ENCODE assay signal across 15 cellular contexts in the genomic region with DNA sequence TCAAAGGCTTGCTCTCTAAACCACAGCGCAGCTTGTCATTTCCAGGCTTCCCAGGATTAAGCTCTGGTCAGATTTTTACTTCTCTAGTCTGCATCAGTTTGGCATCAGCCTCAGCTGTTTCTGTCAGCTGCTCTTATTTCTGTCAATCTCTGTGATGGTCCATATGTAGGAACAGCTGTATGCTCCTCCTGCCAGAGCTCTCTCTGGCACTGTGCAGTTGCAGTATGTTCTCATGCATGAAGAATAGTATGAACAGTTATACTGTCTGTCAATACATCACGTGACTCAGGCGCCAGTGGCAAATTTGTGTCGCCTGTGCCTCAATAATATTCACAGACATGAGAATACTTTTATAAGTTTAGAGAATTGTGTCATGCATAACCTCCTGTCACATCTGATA. TPM values are rescaled to one million over a fixed set of nuclear protein-coding genes. Genes with fewer than 3 reads are reported as not detected.
DNase-seq lines count a peak whose midpoint lies in the region; ATAC-seq, FAIRE-seq and TF ChIP-seq lines count a peak whose summit lies in the region.
"Had no signal": no experiment of that assay in that cellular context is flagged by ENCODE, and none has a peak within 500 bp of the region (broad histone marks: within the 10 kb centered on the region; RNA-seq: fewer than 3 reads in every experiment).

No MANE protein-coding gene starts in this region.

- WGBS in pancreas, 2 donors = 44 to 47% methylated on average over 4 of the region's 4 CpGs
- WGBS in mesenchymal stem cell = 95% methylated on average over 1 of the region's 4 CpGs

- H2AFZ ChIP-seq in mesenchymal stem cell (ENCODE audit: low read depth, low read length) = no peak overlapping the region
- H2AFZ ChIP-seq: PC-9 had no signal

- H2BK120ac ChIP-seq in mesenchymal stem cell (ENCODE audit: low read depth, low read length) = no peak overlapping the region

- H3K27ac ChIP-seq in WERI-Rb-1 (peak overlapping the region; percentile 82), pancreas (peak overlapping the region; percentile 56 to 88 (median 86)), mesenchymal stem cell (ENCODE audit: low read length, poor library complexity, severe bottlenecking) (no peak overlapping the region)
- H3K27ac ChIP-seq: PC-9 had no signal

- H4K91ac ChIP-seq in mesenchymal stem cell (ENCODE audit: low read length) = no peak overlapping the region

- no peak overlapping the region for H2BK15ac ChIP-seq in mesenchymal stem cell (ENCODE audit: low read depth, poor library complexity, severe bottlenecking)

- no peak overlapping the region for H3K18ac ChIP-seq in mesenchymal stem cell (ENCODE audit: low read depth in 1 of 2, low read length in 2 of 2)

- H2BK12ac ChIP-seq in mesenchymal stem cell (ENCODE audit: low read length in 2 of 2) = no peak overlapping the region

- DNase-seq in DMS 273 (lab: John Stamatoyannopoulos, UW; ENCODE audit: unreplicated experiment) (peak; percentile 94), NCI-H2171 treated with DMSO at 0.1 percent for 48 hours (lab: John Stamatoyannopoulos, UW) (peak; percentile 91), WERI-Rb-1 (peak; percentile 31), pancreas (peak in 1 of 6 donors; percentile 20), mesenchymal stem cell (no peak), NOMO-1 (lab: John Stamatoyannopoulos, UW; ENCODE audit: unreplicated experiment in 2 of 2) (no peak)
- DNase-seq: BE2C, H7, Kasumi-1, NCI-H2081 treated with DMSO at 0.1 percent for 48 hours, NCI-H510A, PC-9, SK-N-SH, T-helper 1 cell had no signal

- no peak overlapping the region for H3K4me2 ChIP-seq in mesenchymal stem cell (ENCODE audit: low read length, poor library complexity, severe bottlenecking)
- H3K4me2 ChIP-seq: PC-9, SK-N-SH had no signal

- H3K4me3 ChIP-seq in WERI-Rb-1 (ENCODE audit: low read depth, low read length) = no peak overlapping the region
- peak overlapping the region in 2 of 4 donors; percentile 1 to 27 for H3K4me3 ChIP-seq in pancreas
- H3K4me3 ChIP-seq in mesenchymal stem cell (ENCODE audit: insufficient read depth in 1 of 2, low read depth in 1 of 2, low read length in 2 of 2) = no peak overlapping the region
- H3K4me3 ChIP-seq: PC-9 had no signal

- H3K27me3 ChIP-seq in WERI-Rb-1 (ENCODE audit: insufficient read depth, low read depth, severe bottlenecking) (no peaks in the 10 kb centered on the region), pancreas (no peaks in the 10 kb centered on the region), mesenchymal stem cell (ENCODE audit: control insufficient read depth in 1 of 2, insufficient read depth in 1 of 2, low read length in 2 of 2) (no peaks in the 10 kb centered on the region)
- H3K27me3 ChIP-seq: BE2C had no signal

- H2AK5ac ChIP-seq in mesenchymal stem cell (ENCODE audit: low read length, severe bottlenecking) = no peak overlapping the region

- H2BK5ac ChIP-seq in mesenchymal stem cell (ENCODE audit: low read depth, low read length, poor library complexity, severe bottlenecking) = no peak overlapping the region

- no peak for FAIRE-seq in pancreas (lab: Jason Lieb, UNC)

- ATAC-seq in pancreas = peak; percentile 25 to 51 (median 40)
- ATAC-seq in GM21367 (IDR thresholded peaks at IDR 0.05; ENCODE audit: unreplicated experiment) = no peak

- TF ChIP-seq CTCF in WERI-Rb-1 (IDR thresholded peaks at IDR 0.05; ENCODE audit: low read depth, low read length) = no peak
- TF ChIP-seq CTCF in pancreas (IDR thresholded peaks at IDR 0.05) = no peak

- H3K4me1 ChIP-seq in pancreas (peaks cover 11 to 18% (median 12%) of the 10 kb centered on the region in 3 donors), mesenchymal stem cell (ENCODE audit: control insufficient read depth, insufficient read depth, low read depth, low read length) (no peaks in the 10 kb centered on the region)
- H3K4me1 ChIP-seq: BE2C had no signal

- H3K14ac ChIP-seq in mesenchymal stem cell (ENCODE audit: low read length in 2 of 2) = no peak overlapping the region

- intact Hi-C loops in pancreas (cut with DNase I) = no loop called here

- H4K8ac ChIP-seq in mesenchymal stem cell (ENCODE audit: low read length) = no peak overlapping the region

- no peak overlapping the region for H3K9ac ChIP-seq in mesenchymal stem cell (ENCODE audit: low read length)
- H3K9ac ChIP-seq: SK-N-SH had no signal

- H3K9me3 ChIP-seq in WERI-Rb-1 (ENCODE audit: severe bottlenecking) (peaks cover 4% of the 10 kb centered on the region), pancreas (no peaks in the 10 kb centered on the region), mesenchymal stem cell (ENCODE audit: control insufficient read depth, low read length) (no peaks in the 10 kb centered on the region)
- H3K9me3 ChIP-seq: BE2C, SK-N-SH had no signal

- H3K79me1 ChIP-seq in mesenchymal stem cell (replicated peaks; ENCODE audit: low read length, poor library complexity, severe bottlenecking) = no peaks in the 10 kb centered on the region

- no peak overlapping the region for H3K4ac ChIP-seq in mesenchymal stem cell (ENCODE audit: low read depth in 1 of 2, low read length in 2 of 2)

- H3K23ac ChIP-seq in mesenchymal stem cell (ENCODE audit: low read length in 2 of 2) = no peak overlapping the region

- H3K36me3 ChIP-seq in WERI-Rb-1 (no peaks in the 10 kb centered on the region), pancreas (no peaks in the 10 kb centered on the region), mesenchymal stem cell (ENCODE audit: control insufficient read depth in 1 of 2, insufficient read depth in 2 of 2, low read depth in 1 of 2, low read length in 2 of 2) (no peaks in the 10 kb centered on the region)
- H3K36me3 ChIP-seq: BE2C had no signal

RNA-seq across cellular contexts. Expression of gene OR6M1, which starts 6.7 kb away (rescaled TPM):
- not detected for total RNA-seq in pancreas
- not detected for polyA plus RNA-seq in pancreas
- not detected for polyA plus RNA-seq in mesenchymal stem cell (2013, experiment 1 of 2)
- not detected for polyA plus RNA-seq in mesenchymal stem cell (2013, experiment 2 of 2)
- total RNA-seq: H7, PC-9 had no signal
- polyA plus RNA-seq: SK-N-SH had no signal

RNA-seq across cellular contexts. Expression of gene OR6X1, which starts 45.1 kb away (rescaled TPM):
- total RNA-seq in pancreas = not detected
- polyA plus RNA-seq in pancreas = not detected
- not detected for polyA plus RNA-seq in mesenchymal stem cell (2013, experiment 1 of 2)
- not detected for polyA plus RNA-seq in mesenchymal stem cell (2013, experiment 2 of 2)
- total RNA-seq: H7, PC-9 had no signal
- polyA plus RNA-seq: SK-N-SH had no signal

RNA-seq across cellular contexts. Expression of gene ZNF202, which starts 58.0 kb away (rescaled TPM):
- 1 to 10 TPM; 3.9 to 9.5 (median 6.7) TPM for total RNA-seq in pancreas
- 10 to 100 TPM in 1 of 2 donors, 1 to 10 TPM in 1; 9.6 to 11.9 TPM for polyA plus RNA-seq in pancreas
- polyA plus RNA-seq in mesenchymal stem cell (2013, experiment 1 of 2) = 3.0 TPM
- 3.6 TPM for polyA plus RNA-seq in mesenchymal stem cell (2013, experiment 2 of 2)

Comparison
In these comparisons a context has a peak if more than half of its experiments do, and no peak if none do; other contexts are left out.
1. DNase-seq: peak in DMS 273 (single experiment), NCI-H2171 treated with DMSO at 0.1 percent for 48 hours (single experiment) and WERI-Rb-1 (single experiment); none in mesenchymal stem cell (single experiment) and NOMO-1 (0 of 2).